ENCODE assay signal across 25 cellular contexts in genomic region chr5:41876678-41877077, GRCh38. TPM values are rescaled to one million over a fixed set of nuclear protein-coding genes. Genes with fewer than 3 reads are reported as not detected.
DNase-seq lines count a peak whose midpoint lies in the region; ATAC-seq, FAIRE-seq and TF ChIP-seq lines count a peak whose summit lies in the region.
"Had no signal": no experiment of that assay in that cellular context is flagged by ENCODE, and none has a peak within 500 bp of the region (broad histone marks: within the 10 kb centered on the region; RNA-seq: fewer than 3 reads in every experiment).

No MANE protein-coding gene starts in this region.

- 8% methylated on average over 2 of the region's 2 CpGs for WGBS in K562 (ENCODE audit: insufficient coverage, low coverage, missing lambda C conversion rate)

- no peaks in the 10 kb centered on the region for H3K9me3 ChIP-seq in K562 (replicated peaks; ENCODE audit: control insufficient read depth, insufficient read depth, low read depth, low read length)
- H3K9me3 ChIP-seq: BLaER1, Caco-2, SJCRH30 had no signal

- TF ChIP-seq EP300 in K562 (IDR thresholded peaks at IDR 0.05; ENCODE audit: low read length) = no peak

- H3K36me3 ChIP-seq in K562 (ENCODE audit: control insufficient read depth, insufficient read depth, low read length) = no peaks in the 10 kb centered on the region
- H3K36me3 ChIP-seq: BLaER1, SJCRH30 had no signal

- POLR2A ChIA-PET in K562 (lab: Yijun Ruan, JAX) = interaction anchor here (1.6 to 1.7 kb wide), 2 partner anchors 27 to 59 kb away, joined by 3 to 7 read pairs; partner anchors contain the start of gene RIMOC1

- in situ Hi-C loops in K562 (cut with MboI) = no loop called here

- H3K4me3 ChIP-seq in K562 = no peak overlapping the region
- H3K4me3 ChIP-seq: BLaER1, SJCRH30 had no signal

- DNase-seq in NCI-H1092 treated with DMSO at 0.1 percent for 48 hours (lab: John Stamatoyannopoulos, UW) = peak; percentile 35
- no peak for DNase-seq in NCI-H1092 (lab: John Stamatoyannopoulos, UW)
- peak; percentile 36 for DNase-seq in DMS53 treated with DMSO at 0.1 percent for 48 hours (lab: John Stamatoyannopoulos, UW; ENCODE audit: unreplicated experiment)
- DNase-seq in NCI-H2107 treated with DMSO at 0.1 percent for 48 hours (lab: John Stamatoyannopoulos, UW; ENCODE audit: unreplicated experiment) = peak; percentile 76
- no peak for DNase-seq in K562 (ENCODE audit: extremely low read depth in 1 of 4, low spot score in 3 of 4)
- DNase-seq in ecto neural progenitor cell (ENCODE audit: low spot score) = no peak
- DNase-seq in GM19238 (ENCODE audit: insufficient read length, low spot score) = no peak
- DNase-seq: ACHN; Caco-2; CD4-positive, alpha-beta T cell; DMS 273 treated with DMSO at 0.1 percent for 48 hours; Karpas-422; NCI-H1417 treated with DMSO at 0.1 percent for 48 hours; NCI-H2081; NCI-H345; NCI-H526; NK-92 treated with Interleukin-12 subunit alpha and Interleukin-12 subunit beta, amount 100 ng/mL, for 24 hours; T-cell had no signal

- no TSS peak for BruUV-seq in K562 (replicated peaks; lab: Mats Ljungman, UMichigan)

- no peaks in the 10 kb centered on the region for H4K20me1 ChIP-seq in K562 (replicated peaks; ENCODE audit: control insufficient read depth, insufficient read depth, low read length)
- H4K20me1 ChIP-seq: BLaER1 had no signal

- no peak overlapping the region for H3K27ac ChIP-seq in K562 (ENCODE audit: extremely low read depth, low read depth, low read length)
- H3K27ac ChIP-seq: 22Rv1, BLaER1, SJCRH30 had no signal

- CTCF ChIA-PET in K562 (lab: Yijun Ruan, JAX; ENCODE audit: low intra/inter-chr PET ratio) = no interaction called here

- H2AFZ ChIP-seq in K562 (ENCODE audit: low read depth, low read length) = 0 out of 2 replicates have a peak overlapping the region, but pooled peaks have one; percentile 17

- no peaks in the 10 kb centered on the region for H3K79me2 ChIP-seq in K562 (ENCODE audit: control insufficient read depth, insufficient read depth, low read length)

- no peak for FAIRE-seq in K562 (lab: Jason Lieb, UNC)
- FAIRE-seq: GM18507, H1 had no signal

- no peaks in the 10 kb centered on the region for H3K9me1 ChIP-seq in K562 (ENCODE audit: control insufficient read depth, insufficient read depth, low read length)

- no peak for TF ChIP-seq RAD21 in K562 (CRISPR knock-in tag; conservative IDR thresholded peaks at IDR 0.05 in 1 of 2, IDR thresholded peaks at IDR 0.05 in 1 of 2)

- ATAC-seq in K562 (no peak), GM18505 (IDR thresholded peaks at IDR 0.05; ENCODE audit: unreplicated experiment) (no peak)
- ATAC-seq: Panc1, T-cell had no signal

- no peak for TF ChIP-seq POLR2A in K562 (conservative IDR thresholded peaks at IDR 0.05)
- TF ChIP-seq POLR2A in GM18505 (IDR thresholded peaks at IDR 0.05; ENCODE audit: borderline replicate concordance, extremely low read depth, insufficient read depth, insufficient read length) = no peak

- no peak overlapping the region for H3K4me2 ChIP-seq in K562 (ENCODE audit: insufficient read depth, low read length)
- H3K4me2 ChIP-seq: BLaER1 had no signal

- intact Hi-C loops in K562 (cut with micrococcal nuclease) = no loop called here

- no peak for TF ChIP-seq CTCF in K562 (IDR thresholded peaks at IDR 0.05 in 2 of 3, conservative IDR thresholded peaks at IDR 0.05 in 1 of 3; ENCODE audit: insufficient read depth in 2 of 3, low read depth in 1 of 3, low read length in 3 of 3)

- peaks cover 0 to 6% of the 10 kb centered on the region in 2 experiments; a peak in 1 of 5 replicates for H3K4me1 ChIP-seq in K562 (replicated peaks in 1 of 2; ENCODE audit: control insufficient read depth in 2 of 2, insufficient read depth in 2 of 2, low read length in 2 of 2)
- H3K4me1 ChIP-seq: BLaER1, SJCRH30 had no signal

- no peaks in the 10 kb centered on the region for H3K27me3 ChIP-seq in K562 (ENCODE audit: control insufficient read depth in 2 of 2, insufficient read depth in 2 of 2, low read length in 2 of 2)
- H3K27me3 ChIP-seq: BLaER1, SJCRH30 had no signal

- no peak overlapping the region for H3K9ac ChIP-seq in K562 (ENCODE audit: insufficient read depth in 1 of 2, low read depth in 2 of 2, low read length in 2 of 2)
- H3K9ac ChIP-seq: BLaER1 had no signal

TF ChIP-seq in K562, 482 proteins besides CTCF, POLR2A, EP300 and RAD21 (continues in another document):
- TF ChIP-seq ZBTB7A (IDR thresholded peaks at IDR 0.05; ENCODE audit: borderline replicate concordance, control insufficient read depth, low read depth, low read length) = no peak
- no peak for TF ChIP-seq MAFK (IDR thresholded peaks at IDR 0.05; ENCODE audit: low read length)

RNA-seq across cellular contexts. Expression of gene OXCT1, which starts 6.5 kb away (rescaled TPM):
- 19.0 and 39.2 TPM in 2 replicates for total RNA-seq in K562 (2011; cell fraction: chromatin; rRNA removed; ENCODE audit: low replicate concordance)
- 12.0 and 17.2 TPM in 2 replicates for total RNA-seq in K562 (2011; cell fraction: nucleolus; rRNA removed)
- total RNA-seq in K562 (2011; cell fraction: nucleoplasm; rRNA removed) = 20.5 and 31.0 TPM in 2 replicates
- 26.6 and 28.8 TPM in 2 replicates for total RNA-seq in K562 (2014; rRNA removed)
- 50.6 and 56.8 TPM in 2 replicates for total RNA-seq in K562 (2014; rRNA removed; fragmentation: Illumina TruSeq; extraction: Trizol)
- 46.6 and 50.4 TPM in 2 replicates for total RNA-seq in K562 (2015; rRNA removed; fragmentation: Illumina TruSeq; extraction: Trizol)
- total RNA-seq in K562 (2021) = 34.7 and 35.8 TPM in 2 replicates
- 37.6 and 42.3 TPM in 2 replicates for polyA plus RNA-seq in K562 (2011; rRNA removed)
- 7.5 and 23.0 TPM in 2 replicates for polyA plus RNA-seq in K562 (2011; cell fraction: cytosol; rRNA removed)
- polyA plus RNA-seq in K562 (2011; cell fraction: nucleus; rRNA removed) = 10.9 and 29.4 TPM in 2 replicates
- polyA plus RNA-seq in K562 (2012) = 33.7 and 65.0 TPM in 2 replicates
- polyA plus RNA-seq in K562 (2014; fragmentation: Illumina TruSeq; extraction: Trizol) = 44.3 and 51.0 TPM in 2 replicates
- 10 to 100 TPM; 24.7 to 41.9 TPM for polyA plus RNA-seq in K562 (2014; fragmentation: Nextera tagmentation; extraction: Ambion mirVana)
- polyA plus RNA-seq in K562 (2014; rRNA removed) = 41.2 and 61.2 TPM in 2 replicates
- 61.4 and 117 TPM in 2 replicates for polyA minus RNA-seq in K562 (2011; rRNA and poly(A)+ RNA removed)
- 15.7 and 26.4 TPM in 2 replicates for polyA minus RNA-seq in K562 (2011; cell fraction: cytosol; rRNA and poly(A)+ RNA removed)
- 17.0 and 54.2 TPM in 2 replicates for polyA minus RNA-seq in K562 (2011; cell fraction: nucleus; rRNA and poly(A)+ RNA removed)

RNA-seq across cellular contexts. Expression of gene RIMOC1, which starts 27.5 kb away (rescaled TPM):
- 9.3 and 33.8 TPM in 2 replicates for total RNA-seq in K562 (2011; cell fraction: chromatin; rRNA removed; ENCODE audit: low replicate concordance)
- total RNA-seq in K562 (2011; cell fraction: nucleolus; rRNA removed) = 5.0 and 6.3 TPM in 2 replicates
- total RNA-seq in K562 (2011; cell fraction: nucleoplasm; rRNA removed) = 20.1 and 37.6 TPM in 2 replicates
- total RNA-seq in K562 (2014; rRNA removed) (13.8 and 19.6 TPM in 2 replicates), K562 (2014; rRNA removed; fragmentation: Illumina TruSeq; extraction: Trizol) (38.3 and 42.1 TPM in 2 replicates), K562 (2015; rRNA removed; fragmentation: Illumina TruSeq; extraction: Trizol) (30.3 and 30.8 TPM in 2 replicates), K562 (2021) (47.5 and 48.7 TPM in 2 replicates)
- polyA plus RNA-seq in K562 (2011; rRNA removed) (47.9 and 63.1 TPM in 2 replicates), K562 (2014; fragmentation: Illumina TruSeq; extraction: Trizol) (33.7 and 40.6 TPM in 2 replicates), K562 (2014; fragmentation: Nextera tagmentation; extraction: Ambion mirVana) (10 to 100 TPM; 11.6 to 14.3 TPM), K562 (2014; rRNA removed) (26.3 and 34.9 TPM in 2 replicates)
- polyA plus RNA-seq in K562 (2011; cell fraction: cytosol; rRNA removed) = 14.0 and 39.5 TPM in 2 replicates
- 19.8 and 31.5 TPM in 2 replicates for polyA plus RNA-seq in K562 (2011; cell fraction: nucleus; rRNA removed)
- polyA plus RNA-seq in K562 (2012) = 9.2 and 13.4 TPM in 2 replicates
- 69.0 and 79.7 TPM in 2 replicates for polyA minus RNA-seq in K562 (2011; rRNA and poly(A)+ RNA removed)
- 14.0 and 24.0 TPM in 2 replicates for polyA minus RNA-seq in K562 (2011; cell fraction: cytosol; rRNA and poly(A)+ RNA removed)
- polyA minus RNA-seq in K562 (2011; cell fraction: nucleus; rRNA and poly(A)+ RNA removed) = 15.8 and 23.4 TPM in 2 replicates

RNA-seq across cellular contexts. Expression of gene FBXO4, which starts 48.4 kb away (rescaled TPM):
- total RNA-seq in K562 (2011; cell fraction: chromatin; rRNA removed; ENCODE audit: low replicate concordance) = 9.4 and 30.6 TPM in 2 replicates
- 7.9 and 8.7 TPM in 2 replicates for total RNA-seq in K562 (2011; cell fraction: nucleolus; rRNA removed)
- total RNA-seq in K562 (2011; cell fraction: nucleoplasm; rRNA removed) = 20.8 and 29.9 TPM in 2 replicates
- total RNA-seq in K562 (2014; rRNA removed) = 17.1 and 18.3 TPM in 2 replicates
- 21.0 and 24.9 TPM in 2 replicates for total RNA-seq in K562 (2014; rRNA removed; fragmentation: Illumina TruSeq; extraction: Trizol)
- 18.9 and 19.6 TPM in 2 replicates for total RNA-seq in K562 (2015; rRNA removed; fragmentation: Illumina TruSeq; extraction: Trizol)
- total RNA-seq in K562 (2021) = 15.1 and 19.6 TPM in 2 replicates
- 31.2 and 33.4 TPM in 2 replicates for polyA plus RNA-seq in K562 (2011; rRNA removed)
- 7.6 and 22.2 TPM in 2 replicates for polyA plus RNA-seq in K562 (2011; cell fraction: cytosol; rRNA removed)
- 11.7 and 19.2 TPM in 2 replicates for polyA plus RNA-seq in K562 (2011; cell fraction: nucleus; rRNA removed)
- polyA plus RNA-seq in K562 (2012) = 11.3 and 23.0 TPM in 2 replicates
- 19.0 and 19.3 TPM in 2 replicates for polyA plus RNA-seq in K562 (2014; fragmentation: Illumina TruSeq; extraction: Trizol)
- 1 to 10 TPM; 5.9 to 8.2 TPM for polyA plus RNA-seq in K562 (2014; fragmentation: Nextera tagmentation; extraction: Ambion mirVana)
- 19.7 and 20.4 TPM in 2 replicates for polyA plus RNA-seq in K562 (2014; rRNA removed)
- polyA minus RNA-seq in K562 (2011; rRNA and poly(A)+ RNA removed) = 29.8 and 38.5 TPM in 2 replicates
- 10.0 and 10.7 TPM in 2 replicates for polyA minus RNA-seq in K562 (2011; cell fraction: cytosol; rRNA and poly(A)+ RNA removed)
- 12.8 and 29.5 TPM in 2 replicates for polyA minus RNA-seq in K562 (2011; cell fraction: nucleus; rRNA and poly(A)+ RNA removed)

Comparison
In these comparisons a context has a peak if more than half of its experiments do, and no peak if none do; other contexts are left out.
1. DNase-seq: peak in NCI-H1092 treated with DMSO at 0.1 percent for 48 hours (single experiment), DMS53 treated with DMSO at 0.1 percent for 48 hours (single experiment) and NCI-H2107 treated with DMSO at 0.1 percent for 48 hours (single experiment); none in NCI-H1092 (single experiment), K562 (0 of 4), ecto neural progenitor cell (single experiment) and GM19238 (single experiment).